Comparison of ENCODE assay signal across 8 cellular contexts in genomic region chr1:168136709-168137514, GRCh38. TPM values are rescaled to one million over a fixed set of nuclear protein-coding genes. Genes with fewer than 3 reads are reported as not detected.
A peak's percentile ranks its signal among the peaks of the same experiment; 100 is the strongest.
DNase-seq lines count a peak whose midpoint lies in the region; ATAC-seq and TF ChIP-seq lines count a peak whose summit lies in the region.

A gene with protein sequence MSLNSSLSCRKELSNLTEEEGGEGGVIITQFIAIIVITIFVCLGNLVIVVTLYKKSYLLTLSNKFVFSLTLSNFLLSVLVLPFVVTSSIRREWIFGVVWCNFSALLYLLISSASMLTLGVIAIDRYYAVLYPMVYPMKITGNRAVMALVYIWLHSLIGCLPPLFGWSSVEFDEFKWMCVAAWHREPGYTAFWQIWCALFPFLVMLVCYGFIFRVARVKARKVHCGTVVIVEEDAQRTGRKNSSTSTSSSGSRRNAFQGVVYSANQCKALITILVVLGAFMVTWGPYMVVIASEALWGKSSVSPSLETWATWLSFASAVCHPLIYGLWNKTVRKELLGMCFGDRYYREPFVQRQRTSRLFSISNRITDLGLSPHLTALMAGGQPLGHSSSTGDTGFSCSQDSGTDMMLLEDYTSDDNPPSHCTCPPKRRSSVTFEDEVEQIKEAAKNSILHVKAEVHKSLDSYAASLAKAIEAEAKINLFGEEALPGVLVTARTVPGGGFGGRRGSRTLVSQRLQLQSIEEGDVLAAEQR (minus strand): TSS chr1:168136930. CDS start chr1:168104850, 32,080 bp downstream.

- H3K36me3 Mint-ChIP-seq in type B pancreatic cell: no peaks in the 10 kb centered on the region

- H3K4me1 Mint-ChIP-seq in type B pancreatic cell (ENCODE audit: unreplicated experiment): peaks cover 29% of the 10 kb centered on the region

- no peaks in the 10 kb centered on the region for H3K9me3 ChIP-seq in muscle layer of colon (ENCODE audit: low read length)

- peak within 1 kb of the TSS; percentile 93 for H3K27ac Mint-ChIP-seq in type B pancreatic cell

- H3K9ac ChIP-seq in muscle layer of colon (ENCODE audit: low read length): peak within 1 kb of the TSS; percentile 67

- no peak for TF ChIP-seq CTCF in GM13976 (IDR thresholded peaks at IDR 0.05; ENCODE audit: borderline replicate concordance, control extremely low read depth, extremely low read depth, insufficient read depth, missing control alignments)
- TF ChIP-seq CTCF in type B pancreatic cell (conservative IDR thresholded peaks at IDR 0.05): peak; percentile 24

- no peaks in the 10 kb centered on the region for H3K27me3 ChIP-seq in muscle layer of colon (ENCODE audit: control insufficient read depth in 1 of 2, insufficient read depth in 2 of 2, low read length in 2 of 2)

- in situ Hi-C loops in GM13976 (cut with MboI; ENCODE audit: low sequenced_read_pairs, unreplicated experiment): no loop called here

- H3K4me3 ChIP-seq in muscle layer of colon (ENCODE audit: low read depth in 1 of 2, low read length in 2 of 2): peak within 1 kb of the TSS; percentile 84 to 91

- no peaks in the 10 kb centered on the region for H3K9me3 Mint-ChIP-seq in type B pancreatic cell

- peak within 1 kb of the TSS; percentile 96 for H3K4me3 Mint-ChIP-seq in type B pancreatic cell

- no peak for ATAC-seq in GM19023 (IDR thresholded peaks at IDR 0.05; ENCODE audit: unreplicated experiment)

- no peak for DNase-seq in A172 (ENCODE audit: low spot score)
- peak; percentile 54 for DNase-seq in GM13976 (ENCODE audit: low spot score)
- peak; percentile 38 for DNase-seq in NCI-H2171 (lab: John Stamatoyannopoulos, UW)
- peak; percentile 45 to 47 for DNase-seq in activated T-cell treated with anti-CD3 and anti-CD28 coated beads, Interleukin-2, amount 50 U/mL, for 48 hours
- DNase-seq in fibroblast of gingiva (ENCODE audit: low read depth): peak; percentile 30
- DNase-seq in type B pancreatic cell (ENCODE audit: extremely low spot score, unreplicated experiment): peak; percentile 72

- peaks cover 17% of the 10 kb centered on the region for H3K4me1 ChIP-seq in muscle layer of colon (ENCODE audit: insufficient read depth, low read length)

- H3K27ac ChIP-seq in muscle layer of colon (ENCODE audit: low read depth, low read length): peak within 1 kb of the TSS; percentile 68

- H3K36me3 ChIP-seq in muscle layer of colon (ENCODE audit: insufficient read depth, low read length): no peaks in the 10 kb centered on the region

- H3K27me3 Mint-ChIP-seq in type B pancreatic cell: peaks cover 4% of the 10 kb centered on the region

RNA-seq across cellular contexts. Expression of the gene that starts here (rescaled TPM):
- 26.0 and 26.1 TPM in 2 replicates for total RNA-seq in A172 (2014; rRNA removed; shearing (Covaris generic))
- 12.8 and 32.6 TPM in 2 replicates for total RNA-seq in type B pancreatic cell (ENCODE audit: low replicate concordance)
